In genomic region chr7:128017460-128017859, GRCh38 we compare ENCODE assay signal across 17 cellular contexts. TPM values are rescaled to one million over a fixed set of nuclear protein-coding genes. Genes with fewer than 3 reads are reported as not detected.
A peak's percentile ranks its signal among the peaks of the same experiment; 100 is the strongest.
DNase-seq lines count a peak whose midpoint lies in the region; ATAC-seq and TF ChIP-seq lines count a peak whose summit lies in the region.
"Had no signal": no experiment of that assay in that cellular context is flagged by ENCODE, and none has a peak within 500 bp of the region (broad histone marks: within the 10 kb centered on the region; RNA-seq: fewer than 3 reads in every experiment).

No MANE protein-coding gene starts in this region.

- no peaks in the 10 kb centered on the region for H3K9me3 ChIP-seq in upper lobe of left lung
- H3K9me3 ChIP-seq: ascending aorta, esophagus muscularis mucosa had no signal

- H3K27ac ChIP-seq in foreskin keratinocyte (peak overlapping the region; percentile 37), upper lobe of left lung (peak overlapping the region in 3 of 4 donors; percentile 11 to 40 (median 36))
- H3K27ac ChIP-seq: ascending aorta, esophagus muscularis mucosa had no signal

- in situ Hi-C loops in astrocyte of the spinal cord (cut with HindIII; ENCODE audit: low sequenced_read_pairs), result no loop called here

- WGBS in upper lobe of left lung, 2 donors, result 38 to 76% methylated on average over 6 of the region's 6 CpGs

- H3K4me1 ChIP-seq in foreskin keratinocyte (peaks cover 35% of the 10 kb centered on the region), upper lobe of left lung (peaks cover 28 to 55% (median 46%) of the 10 kb centered on the region in 4 donors)
- H3K4me1 ChIP-seq: ascending aorta had no signal

- H3K36me3 ChIP-seq in upper lobe of left lung, result peaks cover 0 to 4% (median 0%) of the 10 kb centered on the region in 4 donors

- peak; percentile 14 to 50 for DNase-seq in SHP77 (lab: John Stamatoyannopoulos, UW)
- DNase-seq in SHP77 treated with DMSO at 0.1 percent for 48 hours (lab: John Stamatoyannopoulos, UW), result no peak
- no peak for DNase-seq in astrocyte of the spinal cord (ENCODE audit: low read depth, low spot score)
- DNase-seq in foreskin keratinocyte, result no peak
- DNase-seq in upper lobe of left lung, result peak in 1 of 2 donors; percentile 65
- DNase-seq in GF-D8 (lab: John Stamatoyannopoulos, UW), result no peak
- DNase-seq in NCI-H510A treated with DMSO at 0.1 percent for 48 hours (lab: John Stamatoyannopoulos, UW), result no peak
- no peak for DNase-seq in NK-92 (lab: John Stamatoyannopoulos, UW; ENCODE audit: unreplicated experiment)
- DNase-seq: activated CD4-positive, alpha-beta T cell treated with anti-CD3 and anti-CD28 coated beads, Interleukin-2, amount 50 U/mL, for 1 hour; activated naive CD4-positive, alpha-beta T cell treated with anti-CD3 and anti-CD28 coated beads, Interleukin-2, amount 10 ng/mL, durations not matched to agents 7 days and 5 days; DND-41; retina had no signal

- no peak for TF ChIP-seq EP300 in upper lobe of left lung (IDR thresholded peaks at IDR 0.05)

- H3K4me3 ChIP-seq in astrocyte of the spinal cord (ENCODE audit: low read depth, low read length), result no peak overlapping the region
- H3K4me3 ChIP-seq in upper lobe of left lung, result no peak overlapping the region
- H3K4me3 ChIP-seq: ascending aorta, esophagus muscularis mucosa had no signal

- no peak for TF ChIP-seq POLR2A in upper lobe of left lung (IDR thresholded peaks at IDR 0.05)

- no peaks in the 10 kb centered on the region for H3K27me3 ChIP-seq in foreskin keratinocyte
- H3K27me3 ChIP-seq in upper lobe of left lung, result no peaks in the 10 kb centered on the region
- H3K27me3 ChIP-seq: ascending aorta, esophagus muscularis mucosa had no signal

- ATAC-seq in foreskin keratinocyte (no peak), upper lobe of left lung (ENCODE audit: low FRiP score in 2 of 2) (peak in 1 of 2 donors; percentile 11)
- ATAC-seq: stimulated activated memory B cell treated with anti-CD40 and anti-IgM and Interleukin-4, amounts not matched to agents 10 μg/mL and 1 μg/mL and 100 μg/mL, for 72 hours had no signal

- peak; percentile 4 for TF ChIP-seq CTCF in astrocyte of the spinal cord (IDR thresholded peaks at IDR 0.05; ENCODE audit: low read depth, low read length)
- no peak for TF ChIP-seq CTCF in foreskin keratinocyte (conservative IDR thresholded peaks at IDR 0.05)
- peak in 2 of 6 experiments; percentile 11 to 25 for TF ChIP-seq CTCF in upper lobe of left lung (IDR thresholded peaks at IDR 0.05)

RNA-seq across cellular contexts. Expression of gene LRRC4, which starts 13.8 kb away (rescaled TPM):
- total RNA-seq in foreskin keratinocyte (0.07 and 0.35 TPM in 2 replicates), upper lobe of left lung (10 to 100 TPM in 3 of 6 donors, 1 to 10 TPM in 3; 3.9 to 23.3 (median 11.1) TPM)
- polyA plus RNA-seq in foreskin keratinocyte, result 0.04 and 0.08 TPM in 2 replicates
- total RNA-seq: HT-29, NCI-H460 had no signal

Comparison
In these comparisons a context has a peak if more than half of its experiments do, and no peak if none do; other contexts are left out.
1. DNase-seq: peak in SHP77 (2 of 2); none in SHP77 treated with DMSO at 0.1 percent for 48 hours (single experiment), astrocyte of the spinal cord (single experiment), foreskin keratinocyte (0 of 2), GF-D8 (single experiment), NCI-H510A treated with DMSO at 0.1 percent for 48 hours (single experiment) and NK-92 (single experiment).